In the genomic region with DNA sequence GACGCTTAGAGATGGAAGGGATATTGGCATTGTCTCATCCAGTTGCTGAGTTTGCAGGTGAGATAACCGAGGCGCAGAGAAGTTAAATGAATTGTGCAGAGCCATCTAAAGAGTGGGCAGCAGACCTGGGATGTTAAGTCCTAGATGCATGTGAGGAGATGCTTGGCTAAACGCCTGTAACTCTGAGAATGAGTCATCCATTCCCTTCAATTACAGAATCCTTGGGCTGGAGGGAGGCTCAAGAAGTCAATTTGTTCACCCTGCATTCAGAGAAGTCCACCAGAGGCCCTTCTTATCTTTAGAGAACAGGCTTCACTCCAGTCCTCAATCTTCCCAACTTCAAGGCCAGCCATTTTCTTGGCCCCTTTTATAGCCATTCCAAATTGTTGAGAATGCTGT, we compare ENCODE assay signal across 9 cellular contexts. TPM values are rescaled to one million over a fixed set of nuclear protein-coding genes. Genes with fewer than 3 reads are reported as not detected.
DNase-seq lines count a peak whose midpoint lies in the region; ATAC-seq and TF ChIP-seq lines count a peak whose summit lies in the region.
"Had no signal": no experiment of that assay in that cellular context is flagged by ENCODE, and none has a peak within 500 bp of the region (broad histone marks: within the 10 kb centered on the region; RNA-seq: fewer than 3 reads in every experiment).

No MANE protein-coding gene starts in this region.

- H3K27me3 ChIP-seq in adipocyte (replicated peaks; ENCODE audit: control insufficient read depth, insufficient read depth, low read length): peaks cover 3% of the 10 kb centered on the region

- H3K27ac Mint-ChIP-seq in activated T-cell treated with anti-CD3 and anti-CD28 coated beads, Interleukin-2, amount 50 U/mL, for 72 hours: no peak overlapping the region
- no peak overlapping the region for H3K27ac Mint-ChIP-seq in glutamatergic neuron (ENCODE audit: unreplicated experiment)
- no peak overlapping the region for H3K27ac Mint-ChIP-seq in type B pancreatic cell

- H3K4me3 ChIP-seq in adipocyte (ENCODE audit: low read length) (no peak overlapping the region), mucosa of descending colon (no peak overlapping the region)

- H3K36me3 ChIP-seq in adipocyte (ENCODE audit: control insufficient read depth, insufficient read depth, low read length, severe bottlenecking) (no peaks in the 10 kb centered on the region), mucosa of descending colon (ENCODE audit: low read depth) (no peaks in the 10 kb centered on the region)

- no peaks in the 10 kb centered on the region for H3K27me3 Mint-ChIP-seq in activated T-cell treated with anti-CD3 and anti-CD28 coated beads, Interleukin-2, amount 50 U/mL, for 4 hours (ENCODE audit: low read depth)
- H3K27me3 Mint-ChIP-seq in activated T-cell treated with anti-CD3 and anti-CD28 coated beads, Interleukin-2, amount 50 U/mL, for 72 hours (ENCODE audit: low read depth): no peaks in the 10 kb centered on the region
- H3K27me3 Mint-ChIP-seq in glutamatergic neuron (ENCODE audit: unreplicated experiment): no peaks in the 10 kb centered on the region
- H3K27me3 Mint-ChIP-seq in type B pancreatic cell: peaks cover 7% of the 10 kb centered on the region
- H3K27me3 Mint-ChIP-seq: activated CD4-positive, alpha-beta T cell treated with anti-CD3 and anti-CD28 coated beads for 36 hours had no signal

- H3K36me3 Mint-ChIP-seq in activated T-cell treated with anti-CD3 and anti-CD28 coated beads, Interleukin-2, amount 50 U/mL, for 4 hours (ENCODE audit: insufficient read depth): no peaks in the 10 kb centered on the region
- no peaks in the 10 kb centered on the region for H3K36me3 Mint-ChIP-seq in activated T-cell treated with anti-CD3 and anti-CD28 coated beads, Interleukin-2, amount 50 U/mL, for 72 hours (ENCODE audit: insufficient read depth in 2 of 2)
- no peaks in the 10 kb centered on the region for H3K36me3 Mint-ChIP-seq in glutamatergic neuron (ENCODE audit: unreplicated experiment)
- peaks cover 4% of the 10 kb centered on the region for H3K36me3 Mint-ChIP-seq in type B pancreatic cell

- no peak for DNase-seq in activated T-cell treated with anti-CD3 and anti-CD28 coated beads, Interleukin-2, amount 50 U/mL, for 4 hours
- no peak for DNase-seq in activated T-cell treated with anti-CD3 and anti-CD28 coated beads, Interleukin-2, amount 50 U/mL, for 72 hours
- DNase-seq in adipocyte (ENCODE audit: low read depth) (peak; percentile 89), glutamatergic neuron (no peak), type B pancreatic cell (ENCODE audit: extremely low spot score, unreplicated experiment) (no peak), mucosa of descending colon (no peak), Ammon's horn (ENCODE audit: low spot score) (no peak)
- DNase-seq: activated CD4-positive, alpha-beta T cell treated with anti-CD3 and anti-CD28 coated beads for 36 hours had no signal

- TF ChIP-seq CTCF in glutamatergic neuron (IDR thresholded peaks at IDR 0.05; ENCODE audit: partially characterized antibody, unreplicated experiment) (no peak), type B pancreatic cell (conservative IDR thresholded peaks at IDR 0.05) (no peak), mucosa of descending colon (IDR thresholded peaks at IDR 0.05) (no peak)

- H3K4me1 Mint-ChIP-seq in activated T-cell treated with anti-CD3 and anti-CD28 coated beads, Interleukin-2, amount 50 U/mL, for 4 hours (ENCODE audit: low read depth): peaks cover 16% of the 10 kb centered on the region
- peaks cover 16% of the 10 kb centered on the region for H3K4me1 Mint-ChIP-seq in activated T-cell treated with anti-CD3 and anti-CD28 coated beads, Interleukin-2, amount 50 U/mL, for 72 hours (ENCODE audit: low read depth)
- peaks cover 12% of the 10 kb centered on the region for H3K4me1 Mint-ChIP-seq in glutamatergic neuron (ENCODE audit: low read depth, unreplicated experiment)
- H3K4me1 Mint-ChIP-seq in type B pancreatic cell (ENCODE audit: unreplicated experiment): peaks cover 22% of the 10 kb centered on the region

- no peaks in the 10 kb centered on the region for H3K9me3 ChIP-seq in adipocyte (ENCODE audit: control insufficient read depth, low read length)
- H3K9me3 ChIP-seq in mucosa of descending colon: no peaks in the 10 kb centered on the region

- peak overlapping the region; percentile 76 for H3K4me3 Mint-ChIP-seq in activated T-cell treated with anti-CD3 and anti-CD28 coated beads, Interleukin-2, amount 50 U/mL, for 4 hours
- peak overlapping the region in 1 of 2 donors; percentile 55 for H3K4me3 Mint-ChIP-seq in activated T-cell treated with anti-CD3 and anti-CD28 coated beads, Interleukin-2, amount 50 U/mL, for 72 hours
- H3K4me3 Mint-ChIP-seq in glutamatergic neuron (ENCODE audit: unreplicated experiment): peak overlapping the region; percentile 82
- peak overlapping the region; percentile 85 for H3K4me3 Mint-ChIP-seq in type B pancreatic cell

- H3K9me3 Mint-ChIP-seq in activated T-cell treated with anti-CD3 and anti-CD28 coated beads, Interleukin-2, amount 50 U/mL, for 4 hours: no peaks in the 10 kb centered on the region
- no peaks in the 10 kb centered on the region for H3K9me3 Mint-ChIP-seq in activated T-cell treated with anti-CD3 and anti-CD28 coated beads, Interleukin-2, amount 50 U/mL, for 72 hours
- H3K9me3 Mint-ChIP-seq in glutamatergic neuron (ENCODE audit: unreplicated experiment) (peaks cover 4% of the 10 kb centered on the region), type B pancreatic cell (no peaks in the 10 kb centered on the region)

- H3K9ac ChIP-seq in adipocyte (ENCODE audit: low read length): no peak overlapping the region

- no peak for ATAC-seq in activated T-cell treated with anti-CD3 and anti-CD28 coated beads, Interleukin-2, amount 50 U/mL, for 4 hours
- no peak for ATAC-seq in activated T-cell treated with anti-CD3 and anti-CD28 coated beads, Interleukin-2, amount 50 U/mL, for 72 hours (replicated peaks in 1 of 2)
- ATAC-seq in mucosa of descending colon (no peak), HG03039 (IDR thresholded peaks at IDR 0.05; ENCODE audit: unreplicated experiment) (no peak)
- ATAC-seq: activated CD4-positive, alpha-beta T cell treated with anti-CD3 and anti-CD28 coated beads for 36 hours had no signal

- intact Hi-C loops in mucosa of descending colon (cut with DNase I, micrococcal nuclease): no loop called here

- H3K4me1 ChIP-seq in adipocyte (ENCODE audit: control insufficient read depth, insufficient read depth, low read length): peaks cover 12% of the 10 kb centered on the region
- H3K4me1 ChIP-seq in mucosa of descending colon (ENCODE audit: low read depth): peaks cover 7% of the 10 kb centered on the region

RNA-seq across cellular contexts. Expression of gene EHD3, which starts 1.6 kb away (rescaled TPM):
- total RNA-seq in activated T-cell treated with anti-CD3 and anti-CD28 coated beads, Interleukin-2, amount 50 U/mL, for 4 hours: 1 to 10 TPM; 1.8 to 2.2 (median 2.2) TPM
- total RNA-seq in activated T-cell treated with anti-CD3 and anti-CD28 coated beads, Interleukin-2, amount 50 U/mL, for 72 hours: under 1 TPM; 0.84 to 0.95 TPM
- total RNA-seq in glutamatergic neuron (ENCODE audit: unreplicated experiment) (11.5 TPM), type B pancreatic cell (ENCODE audit: low replicate concordance) (5.3 and 8.9 TPM in 2 replicates), mucosa of descending colon (1 to 10 TPM in 2 of 3 donors, under 1 TPM in 1; 0.87 to 4.4 (median 1.9) TPM)

RNA-seq across cellular contexts. Expression of gene CAPN14, which starts 18.2 kb away (rescaled TPM):
- under 1 TPM; 0.10 to 0.24 (median 0.14) TPM for total RNA-seq in activated T-cell treated with anti-CD3 and anti-CD28 coated beads, Interleukin-2, amount 50 U/mL, for 4 hours
- under 1 TPM; 0.60 to 0.65 TPM for total RNA-seq in activated T-cell treated with anti-CD3 and anti-CD28 coated beads, Interleukin-2, amount 50 U/mL, for 72 hours
- total RNA-seq in glutamatergic neuron (ENCODE audit: unreplicated experiment) (0.25 TPM), type B pancreatic cell (ENCODE audit: low replicate concordance) (0.12 and 0.39 TPM in 2 replicates), mucosa of descending colon (under 1 TPM in 2 of 3 donors, not detected in 1; 0.09 to 0.14 TPM)
